Comparison of ENCODE assay signal across 8 cellular contexts in genomic region chr18:712401-713134, GRCh38. TPM values are rescaled to one million over a fixed set of nuclear protein-coding genes. Genes with fewer than 3 reads are reported as not detected.
DNase-seq lines count a peak whose midpoint lies in the region; ATAC-seq and TF ChIP-seq lines count a peak whose summit lies in the region.

Gene ENOSF1, minus strand, starts transcription at chr18:712630. Its CDS starts 43 bp downstream, at chr18:712587.

- peaks cover 32% of the 10 kb centered on the region for H3K36me3 Mint-ChIP-seq in Calu3 (ENCODE audit: insufficient read depth, unreplicated experiment)

- peak within 1 kb of the TSS; percentile 63 for H3K4me3 ChIP-seq in SJCRH30
- peak within 1 kb of the TSS; percentile 43 for H3K4me3 ChIP-seq in neuron (ENCODE audit: low read length)
- H3K4me3 ChIP-seq in subcutaneous abdominal adipose tissue (ENCODE audit: low read depth in 1 of 5, low read length in 5 of 5): peak within 1 kb of the TSS; percentile 74 to 94 (median 79)

- H3K9me3 ChIP-seq in SJCRH30 (replicated peaks) (no peaks in the 10 kb centered on the region), neuron (ENCODE audit: low read length) (peaks cover 5% of the 10 kb centered on the region), subcutaneous abdominal adipose tissue (ENCODE audit: control insufficient read depth in 5 of 5, low read length in 5 of 5) (no peaks in the 10 kb centered on the region)

- peak within 1 kb of the TSS; percentile 69 for H2AFZ ChIP-seq in neuron (ENCODE audit: low read depth, low read length)

- H3K27me3 Mint-ChIP-seq in Calu3 (ENCODE audit: unreplicated experiment): no peaks in the 10 kb centered on the region

- DNase-seq in Calu3 (peak; percentile 96), HT-29 (ENCODE audit: low spot score) (peak; percentile 95), SJCRH30 (peak; percentile 58 to 70), foreskin melanocyte (peak; percentile 78)
- DNase-seq in activated gamma-delta T cell treated with anti-CD3 and anti-CD28 coated beads, Interleukin-2, amount 50 U/mL, for 16 hours (ENCODE audit: low read depth): peak; percentile 72

- no peaks in the 10 kb centered on the region for H3K9me3 Mint-ChIP-seq in Calu3 (ENCODE audit: low read depth, unreplicated experiment)

- peaks cover 13% of the 10 kb centered on the region for H3K4me1 Mint-ChIP-seq in Calu3 (ENCODE audit: low read depth, unreplicated experiment)

- H3K4me3 Mint-ChIP-seq in Calu3 (ENCODE audit: low read depth, unreplicated experiment): peak within 1 kb of the TSS; percentile 68

- H3K36me3 ChIP-seq in SJCRH30: no peaks in the 10 kb centered on the region
- H3K36me3 ChIP-seq in neuron (ENCODE audit: insufficient read depth, low read length): no peaks in the 10 kb centered on the region
- peaks cover 0 to 9% (median 6%) of the 10 kb centered on the region in 5 donors for H3K36me3 ChIP-seq in subcutaneous abdominal adipose tissue (ENCODE audit: control insufficient read depth in 5 of 5, insufficient read depth in 5 of 5, low read length in 5 of 5)

- H3K4me1 ChIP-seq in SJCRH30 (no peaks in the 10 kb centered on the region), neuron (ENCODE audit: insufficient read depth, low read length) (no peaks in the 10 kb centered on the region), subcutaneous abdominal adipose tissue (ENCODE audit: control insufficient read depth in 5 of 5, insufficient read depth in 5 of 5, low read length in 5 of 5) (peaks cover 3 to 19% (median 13%) of the 10 kb centered on the region in 5 donors)

- H3K27ac ChIP-seq in SJCRH30 (peak within 1 kb of the TSS; percentile 53), subcutaneous abdominal adipose tissue (ENCODE audit: low read depth, low read length) (peak within 1 kb of the TSS; percentile 74)

- H3K27me3 ChIP-seq in SJCRH30 (no peaks in the 10 kb centered on the region), neuron (ENCODE audit: insufficient read depth, low read length) (no peaks in the 10 kb centered on the region), subcutaneous abdominal adipose tissue (ENCODE audit: control insufficient read depth in 5 of 5, insufficient read depth in 4 of 5, low read length in 5 of 5) (no peaks in the 10 kb centered on the region)

- peak within 1 kb of the TSS; percentile 44 to 77 (median 73) for H3K9ac ChIP-seq in subcutaneous abdominal adipose tissue (ENCODE audit: low read length in 5 of 5)

- ATAC-seq in GM19468 (IDR thresholded peaks at IDR 0.05; ENCODE audit: extremely low read depth, unreplicated experiment): peak; percentile 87

- peak within 1 kb of the TSS; percentile 32 for H3K27ac Mint-ChIP-seq in Calu3 (ENCODE audit: unreplicated experiment)

- BruUV-seq in Calu3 (replicated peaks; lab: Mats Ljungman, UMichigan): no TSS peak

- peak; percentile 91 for TF ChIP-seq CTCF in Calu3 (IDR thresholded peaks at IDR 0.05; ENCODE audit: unreplicated experiment)

- intact Hi-C loops in Calu3 (cut with micrococcal nuclease; ENCODE audit: unreplicated experiment): no loop called here

- CTCF ChIA-PET in Calu3 (lab: Charles Lee): interaction anchor here (0.5 to 1.7 kb wide), 10 partner anchors 9 to 127 kb away, joined by 3 to 16 read pairs (median 5); partner anchors contain the start of gene TYMS

RNA-seq across cellular contexts. Expression of gene ENOSF1, which starts in this region (rescaled TPM):
- total RNA-seq in Calu3 (2022): 88.5 and 102 TPM in 2 replicates
- 75.1 and 85.1 TPM in 2 replicates for total RNA-seq in HT-29 (2014; rRNA removed; shearing (Covaris generic))
- 7.8 and 9.5 TPM in 2 replicates for total RNA-seq in SJCRH30 (2014; rRNA removed; shearing (Covaris generic))

Comparison
In these comparisons a context has a peak if more than half of its experiments do, and no peak if none do; other contexts are left out.
1. Peak in every context shown above with its lines: DNase-seq, ATAC-seq, H3K4me3 ChIP-seq and H3K27ac ChIP-seq.